Comparison of ENCODE assay signal across 15 cellular contexts in genomic region chr10:112227331-112227961, GRCh38. TPM values are rescaled to one million over a fixed set of nuclear protein-coding genes. Genes with fewer than 3 reads are reported as not detected.
DNase-seq lines count a peak whose midpoint lies in the region; ATAC-seq and TF ChIP-seq lines count a peak whose summit lies in the region.
"Had no signal": no experiment of that assay in that cellular context is flagged by ENCODE, and none has a peak within 500 bp of the region (broad histone marks: within the 10 kb centered on the region; RNA-seq: fewer than 3 reads in every experiment).

No MANE protein-coding gene starts in this region.

- peaks cover 22% of the 10 kb centered on the region for H3K4me1 ChIP-seq in adipocyte (ENCODE audit: control insufficient read depth, insufficient read depth, low read length)
- H3K4me1 ChIP-seq in liver (ENCODE audit: control insufficient read depth in 4 of 4, insufficient read depth in 4 of 4, low read length in 3 of 4), result peaks cover 9 to 59% (median 31%) of the 10 kb centered on the region in 4 donors
- peaks cover 0 to 14% of the 10 kb centered on the region in 2 experiments; a peak in 1 of 4 replicates for H3K4me1 ChIP-seq in SK-N-SH (ENCODE audit: control insufficient read depth in 1 of 2, insufficient read depth in 2 of 2, low read depth in 1 of 2, low read length in 1 of 2)
- no peaks in the 10 kb centered on the region for H3K4me1 ChIP-seq in GM23338 (ENCODE audit: insufficient read depth)

- H3K36me3 ChIP-seq in adipocyte (ENCODE audit: control insufficient read depth, insufficient read depth, low read length, severe bottlenecking), result peaks cover 3% of the 10 kb centered on the region
- H3K36me3 ChIP-seq in liver (ENCODE audit: control insufficient read depth in 4 of 4, insufficient read depth in 3 of 4, low read depth in 1 of 4, low read length in 3 of 4), result no peaks in the 10 kb centered on the region
- H3K36me3 ChIP-seq in SK-N-SH (replicated peaks in 1 of 2; ENCODE audit: control insufficient read depth in 1 of 2, insufficient read depth in 2 of 2, low read length in 1 of 2), result no peaks in the 10 kb centered on the region
- no peaks in the 10 kb centered on the region for H3K36me3 ChIP-seq in GM23338 (ENCODE audit: insufficient read depth)
- H3K36me3 ChIP-seq: thoracic aorta had no signal

- TF ChIP-seq EP300 in SK-N-SH (IDR thresholded peaks at IDR 0.05; ENCODE audit: borderline replicate concordance in 1 of 2, low read depth in 1 of 2, low read length in 1 of 2), result no peak

- H3K4me3 Mint-ChIP-seq in GM23338, result no peak overlapping the region
- H3K4me3 Mint-ChIP-seq: activated CD8-positive, alpha-beta T cell treated with anti-CD3 and anti-CD28 coated beads, Interleukin-2, amount 10 ng/mL, durations not matched to agents 7 days and 5 days; activated naive CD8-positive, alpha-beta T cell; CD4-positive, CD25-positive, alpha-beta regulatory T cell had no signal

- H3K9me2 ChIP-seq in SK-N-SH, result no peaks in the 10 kb centered on the region
- H3K9me2 ChIP-seq in GM23338 (ENCODE audit: insufficient read depth), result peaks cover 7% of the 10 kb centered on the region; the same call in 1 of the 2 replicates

- H3K79me2 ChIP-seq in SK-N-SH (ENCODE audit: insufficient read depth) (no peaks in the 10 kb centered on the region), GM23338 (replicated peaks; ENCODE audit: insufficient read depth) (no peaks in the 10 kb centered on the region)

- TF ChIP-seq RAD21 in liver (IDR thresholded peaks at IDR 0.05) (peak; percentile 58 to 70), SK-N-SH (IDR thresholded peaks at IDR 0.05; ENCODE audit: low read length) (no peak)

- TF ChIP-seq CTCF in AG09319 (IDR thresholded peaks at IDR 0.05; ENCODE audit: low read depth, low read length) (no peak), liver (IDR thresholded peaks at IDR 0.05; ENCODE audit: low read depth, low read length, missing input control) (no peak), SK-N-SH (IDR thresholded peaks at IDR 0.05) (no peak), GM23338 (conservative IDR thresholded peaks at IDR 0.05; ENCODE audit: low read depth in 2 of 2) (no peak)

- H3K4me3 ChIP-seq in adipocyte (ENCODE audit: low read length), result peak overlapping the region; percentile 48
- peak overlapping the region; percentile 52 to 59 (median 57) for H3K4me3 ChIP-seq in liver (ENCODE audit: low read depth in 1 of 3, low read length in 3 of 3)
- H3K4me3 ChIP-seq in SK-N-SH (ENCODE audit: low read depth in 2 of 2, low read length in 1 of 2), result no peak overlapping the region
- no peak overlapping the region for H3K4me3 ChIP-seq in GM23338
- H3K4me3 ChIP-seq: thoracic aorta had no signal

- POLR2A ChIA-PET in SK-N-SH (lab: Yijun Ruan, JAX), result interaction anchor here (1.4 kb wide), 1 partner anchor 12 kb away, joined by 3 read pairs; no protein-coding TSS in a partner anchor

- DNase-seq in AG09319 (ENCODE audit: extremely low read depth, low read depth) (peak; percentile 97), HS-5 (ENCODE audit: low read depth) (peak; percentile 49), adipocyte (ENCODE audit: low read depth) (peak; percentile 11), SK-N-SH (no peak), GM23338 (ENCODE audit: low spot score) (no peak)
- DNase-seq in stimulated activated CD4-positive, alpha-beta T cell treated with anti-CD3 and anti-CD28 coated beads, Interleukin-4, amount 100 ng/mL, for 1 hour, result no peak
- DNase-seq: activated CD8-positive, alpha-beta T cell treated with anti-CD3 and anti-CD28 coated beads, Interleukin-2, amount 10 ng/mL, durations not matched to agents 7 days and 5 days; CD4-positive, CD25-positive, alpha-beta regulatory T cell; NCI-H446 treated with DMSO at 0.1 percent for 48 hours had no signal

- no peak overlapping the region for H3K27ac Mint-ChIP-seq in GM23338
- H3K27ac Mint-ChIP-seq: activated CD8-positive, alpha-beta T cell treated with anti-CD3 and anti-CD28 coated beads, Interleukin-2, amount 10 ng/mL, durations not matched to agents 7 days and 5 days; activated naive CD8-positive, alpha-beta T cell; CD4-positive, CD25-positive, alpha-beta regulatory T cell had no signal

- H3K9me3 Mint-ChIP-seq in GM23338, result peaks cover 16% of the 10 kb centered on the region; the same call in 1 of the 3 replicates

- no peaks in the 10 kb centered on the region for H3K27me3 Mint-ChIP-seq in GM23338 (ENCODE audit: insufficient read depth, low read depth, poor library complexity)

- 29% methylated on average over 5 of the region's 5 CpGs for WGBS in liver
- 28% methylated on average over 5 of the region's 5 CpGs for whole genome bisulfite sequencing in SK-N-SH (ENCODE audit: low lambda C conversion rate)

- peaks cover 24% of the 10 kb centered on the region for H3K9me3 ChIP-seq in adipocyte (ENCODE audit: control insufficient read depth, low read length)
- no peaks in the 10 kb centered on the region for H3K9me3 ChIP-seq in liver (ENCODE audit: control insufficient read depth in 4 of 4, low read length in 3 of 4)
- H3K9me3 ChIP-seq in SK-N-SH, result no peaks in the 10 kb centered on the region
- H3K9me3 ChIP-seq: thoracic aorta had no signal

- peaks cover 4% of the 10 kb centered on the region; the same call in 1 of the 3 replicates for H3K36me3 Mint-ChIP-seq in GM23338 (ENCODE audit: low read depth)
- H3K36me3 Mint-ChIP-seq: activated naive CD8-positive, alpha-beta T cell; CD4-positive, CD25-positive, alpha-beta regulatory T cell had no signal

- H3K27me3 ChIP-seq in adipocyte (replicated peaks; ENCODE audit: control insufficient read depth, insufficient read depth, low read length), result no peaks in the 10 kb centered on the region
- H3K27me3 ChIP-seq in liver (ENCODE audit: control insufficient read depth in 4 of 4, insufficient read depth in 4 of 4, low read length in 3 of 4), result no peaks in the 10 kb centered on the region
- no peaks in the 10 kb centered on the region for H3K27me3 ChIP-seq in SK-N-SH (ENCODE audit: insufficient read depth)
- H3K27me3 ChIP-seq in GM23338 (ENCODE audit: insufficient read depth), result no peaks in the 10 kb centered on the region

- H3F3A ChIP-seq in SK-N-SH (replicated peaks; ENCODE audit: insufficient read depth) (no peaks in the 10 kb centered on the region), GM23338 (replicated peaks; ENCODE audit: low read depth) (no peaks in the 10 kb centered on the region)

- H3K4me2 ChIP-seq in SK-N-SH (no peak overlapping the region), GM23338 (no peak overlapping the region)
- H3K4me2 ChIP-seq: KMS-11 had no signal

- ATAC-seq in GM23338, result no peak
- ATAC-seq in GM19397 (IDR thresholded peaks at IDR 0.05; ENCODE audit: unreplicated experiment), result no peak
- ATAC-seq: activated CD8-positive, alpha-beta T cell treated with anti-CD3 and anti-CD28 coated beads, Interleukin-2, amount 10 ng/mL, durations not matched to agents 7 days and 5 days had no signal

- H3K9ac ChIP-seq in adipocyte (ENCODE audit: low read length), result peak overlapping the region; percentile 55
- peak overlapping the region; percentile 87 to 97 for H3K9ac ChIP-seq in liver (ENCODE audit: low read depth in 1 of 2, low read length in 2 of 2)
- H3K9ac ChIP-seq in SK-N-SH, result no peak overlapping the region
- H3K9ac ChIP-seq: KMS-11 had no signal

- H4K20me1 ChIP-seq in SK-N-SH (ENCODE audit: insufficient read depth), result no peaks in the 10 kb centered on the region
- H4K20me1 ChIP-seq in GM23338 (replicated peaks; ENCODE audit: insufficient read depth), result no peaks in the 10 kb centered on the region; the same call in 1 of the 2 replicates

- H2AFZ ChIP-seq in SK-N-SH (ENCODE audit: low read depth) (no peak overlapping the region), GM23338 (no peak overlapping the region)

- H3K27ac ChIP-seq in liver (ENCODE audit: low read depth in 1 of 2, low read length in 2 of 2) (peak overlapping the region; percentile 81 to 83), SK-N-SH (ENCODE audit: low read depth in 2 of 2, low read length in 1 of 2) (no peak overlapping the region), GM23338 (ENCODE audit: low read depth) (no peak overlapping the region)
- H3K27ac ChIP-seq: KMS-11, thoracic aorta had no signal

- CTCF ChIA-PET in SK-N-SH (lab: Yijun Ruan, JAX), result interaction anchor here (0.7 to 1.6 kb wide), 3 partner anchors 10 to 91 kb away, joined by 3 to 5 read pairs (median 3); no protein-coding TSS in a partner anchor

- H3K4me1 Mint-ChIP-seq in GM23338, result peaks cover 12% of the 10 kb centered on the region
- H3K4me1 Mint-ChIP-seq: CD4-positive, CD25-positive, alpha-beta regulatory T cell had no signal

TF ChIP-seq in liver, 16 proteins besides CTCF, POLR2A, EP300 and RAD21 (continues in another document):
- TF ChIP-seq NR2F2 (IDR thresholded peaks at IDR 0.05) (peak; percentile 67), YY1 (IDR thresholded peaks at IDR 0.05) (peak; percentile 87), HNF4G (IDR thresholded peaks at IDR 0.05) (peak; percentile 79)

TF ChIP-seq in SK-N-SH, 30 proteins besides CTCF, POLR2A, EP300 and RAD21 (continues in another document):
- no peak for TF ChIP-seq ELF1 (IDR thresholded peaks at IDR 0.05)
- no peak for TF ChIP-seq EZH2phosphoT487 (IDR thresholded peaks at IDR 0.05; ENCODE audit: borderline replicate concordance, low read depth)
- no peak for TF ChIP-seq FOSL2 (IDR thresholded peaks at IDR 0.05; ENCODE audit: borderline replicate concordance, low read depth)
- no peak for TF ChIP-seq SIN3A (IDR thresholded peaks at IDR 0.05; ENCODE audit: borderline replicate concordance, low read depth, low read length)
- no peak for TF ChIP-seq MEF2A (IDR thresholded peaks at IDR 0.05; ENCODE audit: borderline replicate concordance, low read depth)

TF ChIP-seq in GM23338, 12 proteins besides CTCF, POLR2A, EP300 and RAD21 (continues in another document):
- TF ChIP-seq NANOG (IDR thresholded peaks at IDR 0.05; ENCODE audit: borderline replicate concordance), result no peak

RNA-seq across cellular contexts. Expression of gene GPAM, which starts 43.9 kb away (rescaled TPM):
- total RNA-seq in liver, result 100 to 1,000 TPM; 157 to 214 TPM
- polyA plus RNA-seq in liver (100 to 1,000 TPM in 1 of 2 donors, 10 to 100 TPM in 1; 35.5 to 136 TPM), SK-N-SH (2012; rRNA removed) (2.1 and 3.9 TPM in 2 replicates), GM23338 (2016; fragmentation: Nextera tagmentation; extraction: Ambion mirVana) (4.6 and 5.5 TPM in 2 replicates)
- polyA plus RNA-seq in SK-N-SH (2012; cell fraction: cytosol; rRNA removed), result 3.4 and 3.9 TPM in 2 replicates
- 2.2 and 4.1 TPM in 2 replicates for polyA plus RNA-seq in SK-N-SH (2012; cell fraction: nucleus; rRNA removed)
- total RNA-seq in GM23338 (2014; rRNA removed; shearing (Covaris generic)), result 16.6 and 18.1 TPM in 2 replicates

RNA-seq across cellular contexts. Expression of gene TECTB, which starts 55.8 kb away (rescaled TPM):
- total RNA-seq in liver, result under 1 TPM; 0.05 to 0.08 TPM
- polyA plus RNA-seq in liver (under 1 TPM; 0.08 to 0.44 TPM), SK-N-SH (2012; rRNA removed) (not detected in 2 replicates), GM23338 (2016; fragmentation: Nextera tagmentation; extraction: Ambion mirVana) (not detected in 2 replicates)
- polyA plus RNA-seq in SK-N-SH (2012; cell fraction: cytosol; rRNA removed), result not detected in 2 replicates
- polyA plus RNA-seq in SK-N-SH (2012; cell fraction: nucleus; rRNA removed), result not detected in 2 replicates
- not detected in 2 replicates for total RNA-seq in GM23338 (2014; rRNA removed; shearing (Covaris generic))
- total RNA-seq: activated CD8-positive, alpha-beta T cell treated with anti-CD3 and anti-CD28 coated beads, Interleukin-2, amount 10 ng/mL, durations not matched to agents 7 days and 5 days; CD4-positive, CD25-positive, alpha-beta regulatory T cell; T-helper 1 cell treated with Interleukin-12 subunit alpha and Interleukin-12 subunit beta and Interleukin-4 antibody, amounts not matched to agents 30 ng/mL and 1 ng/mL, for 36 hours; thoracic aorta had no signal
- polyA plus RNA-seq: CD4-positive, CD25-positive, alpha-beta regulatory T cell had no signal

Comparison
In these comparisons a context has a peak if more than half of its experiments do, and no peak if none do; other contexts are left out.
1. DNase-seq: peak in AG09319 (single experiment), HS-5 (single experiment) and adipocyte (single experiment); none in stimulated activated CD4-positive, alpha-beta T cell treated with anti-CD3 and anti-CD28 coated beads, Interleukin-4, amount 100 ng/mL, for 1 hour (single experiment), SK-N-SH (single experiment) and GM23338 (single experiment).
2. H3K4me3 ChIP-seq: peak in adipocyte (single experiment) and liver (3 of 3); none in SK-N-SH (0 of 2) and GM23338 (single experiment).
3. H3K27ac ChIP-seq: peak in liver (2 of 2); none in SK-N-SH (0 of 2) and GM23338 (single experiment).